In the genomic region with DNA sequence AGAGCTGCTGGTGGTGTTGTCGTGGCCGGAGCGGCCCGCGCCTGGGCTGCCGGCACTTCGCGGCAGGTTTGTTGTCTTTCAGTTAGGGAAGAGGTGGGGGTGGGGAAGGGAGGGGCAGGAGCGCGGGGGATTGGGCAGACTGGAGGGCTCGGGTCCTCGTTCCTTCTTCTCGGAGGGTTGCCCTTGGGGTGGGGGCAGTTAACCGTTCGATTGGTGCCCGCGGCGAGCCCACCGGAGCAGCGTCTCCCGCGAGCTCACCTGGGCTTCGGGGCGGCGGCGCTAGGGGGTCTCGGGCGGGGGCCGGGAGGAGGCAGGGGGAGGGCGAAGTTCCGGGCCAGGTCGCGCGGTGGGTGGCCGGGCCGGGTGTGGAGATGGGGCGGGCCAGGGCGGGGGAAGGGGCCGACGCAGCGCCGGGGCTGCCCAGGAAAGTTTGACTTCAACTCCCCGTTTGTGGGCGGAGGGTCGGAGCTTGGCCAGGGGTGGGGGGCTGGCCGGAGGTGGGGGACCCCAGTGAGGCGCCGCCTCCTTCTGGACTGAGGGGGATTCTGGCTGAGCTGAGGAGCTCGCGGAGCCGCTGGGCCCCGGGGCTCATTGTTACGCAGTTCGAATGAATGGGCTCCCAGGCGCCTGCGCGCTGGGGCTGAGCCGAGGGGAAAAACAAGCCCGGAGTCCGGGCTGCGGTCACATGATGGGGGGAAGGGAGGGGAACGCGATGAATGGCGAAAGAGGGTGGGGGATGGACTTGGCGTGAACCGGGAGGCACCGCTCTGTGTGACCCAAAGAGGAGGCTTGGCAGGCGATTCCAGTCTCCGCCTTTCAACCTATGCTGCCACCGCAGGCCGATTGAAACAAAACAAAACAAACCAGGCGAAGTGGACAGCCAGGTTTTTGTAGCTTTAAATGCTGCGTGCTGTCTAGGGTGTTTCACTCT, we compare ENCODE assay signal across 8 cellular contexts. TPM values are rescaled to one million over a fixed set of nuclear protein-coding genes. Genes with fewer than 3 reads are reported as not detected.
DNase-seq lines count a peak whose midpoint lies in the region; ATAC-seq and TF ChIP-seq lines count a peak whose summit lies in the region.

No MANE protein-coding gene starts in this region.

- DNase-seq in AG09319 (ENCODE audit: extremely low read depth, low read depth) (peak; percentile 96), GM19238 (ENCODE audit: insufficient read length, low spot score) (peak; percentile 45), NCI-H748 treated with DMSO at 0.1 percent for 48 hours (lab: John Stamatoyannopoulos, UW) (peak; percentile 94), left lobe of liver (ENCODE audit: low spot score) (peak; percentile 99)
- peak; percentile 59 to 77 for DNase-seq in activated CD4-positive, alpha-beta T cell treated with anti-CD3 and anti-CD28 coated beads, Interleukin-2, amount 50 U/mL, for 24 hours (ENCODE audit: low read depth in 1 of 2, low spot score in 1 of 2)
- peak; percentile 91 for DNase-seq in stimulated activated CD4-positive, alpha-beta T cell treated with anti-CD3 and anti-CD28 coated beads, Interleukin-1b, Interleukin-23, amount 100 ng/mL, for 48 hours

- peak; percentile 18 for ATAC-seq in HG03521 (IDR thresholded peaks at IDR 0.05; ENCODE audit: unreplicated experiment)
- peak; percentile 69 for ATAC-seq in left lobe of liver

- H3K27me3 Mint-ChIP-seq in dendritic cell treated with granulocyte-macrophage colony-stimulating factor and Interleukin-4, amounts not matched to agents 40 ng/mL and 50 ng/mL, for 4 days: peaks cover 4% of the 10 kb centered on the region

- H3K4me3 Mint-ChIP-seq in dendritic cell treated with granulocyte-macrophage colony-stimulating factor and Interleukin-4, amounts not matched to agents 40 ng/mL and 50 ng/mL, for 4 days: peak overlapping the region; percentile 89

- H3K9me3 Mint-ChIP-seq in dendritic cell treated with granulocyte-macrophage colony-stimulating factor and Interleukin-4, amounts not matched to agents 40 ng/mL and 50 ng/mL, for 4 days: no peaks in the 10 kb centered on the region

- peak; percentile 11 for TF ChIP-seq CTCF in AG09319 (IDR thresholded peaks at IDR 0.05; ENCODE audit: low read depth, low read length)

- H3K4me1 Mint-ChIP-seq in dendritic cell treated with granulocyte-macrophage colony-stimulating factor and Interleukin-4, amounts not matched to agents 40 ng/mL and 50 ng/mL, for 4 days (ENCODE audit: low read depth): peaks cover 31% of the 10 kb centered on the region

- intact Hi-C loops in dendritic cell treated with granulocyte-macrophage colony-stimulating factor and Interleukin-4, amounts not matched to agents 40 ng/mL and 50 ng/mL, for 4 days (cut with micrococcal nuclease): loop anchor here (5.0 to 10.0 kb wide), 3 partner anchors 297 to 735 kb away; a partner anchor contains a TSS

- peak overlapping the region; percentile 96 for H3K27ac Mint-ChIP-seq in dendritic cell treated with granulocyte-macrophage colony-stimulating factor and Interleukin-4, amounts not matched to agents 40 ng/mL and 50 ng/mL, for 4 days

- peaks cover 45% of the 10 kb centered on the region for H3K36me3 Mint-ChIP-seq in dendritic cell treated with granulocyte-macrophage colony-stimulating factor and Interleukin-4, amounts not matched to agents 40 ng/mL and 50 ng/mL, for 4 days (ENCODE audit: low read depth)

RNA-seq across cellular contexts. Expression of a gene that starts 0.6 kb away (rescaled TPM):
- 32.1 TPM for total RNA-seq in left lobe of liver

Comparison
In these comparisons a context has a peak if more than half of its experiments do, and no peak if none do; other contexts are left out.
1. Peak in every context shown above with its lines: DNase-seq and ATAC-seq.
2. DNase-seq: peak in every context shown above with its lines; median percentile 99 in left lobe of liver; 96 in AG09319; 94 in NCI-H748 treated with DMSO at 0.1 percent for 48 hours; 91 in stimulated activated CD4-positive, alpha-beta T cell treated with anti-CD3 and anti-CD28 coated beads, Interleukin-1b, Interleukin-23, amount 100 ng/mL, for 48 hours; 68 in activated CD4-positive, alpha-beta T cell treated with anti-CD3 and anti-CD28 coated beads, Interleukin-2, amount 50 U/mL, for 24 hours; 45 in GM19238.